Comparison of ENCODE assay signal across 8 cellular contexts in genomic region chr4:185425600-185426352, GRCh38. TPM values are rescaled to one million over a fixed set of nuclear protein-coding genes. Genes with fewer than 3 reads are reported as not detected.
A peak's percentile ranks its signal among the peaks of the same experiment; 100 is the strongest.
DNase-seq lines count a peak whose midpoint lies in the region; ATAC-seq and TF ChIP-seq lines count a peak whose summit lies in the region.

A gene with protein sequence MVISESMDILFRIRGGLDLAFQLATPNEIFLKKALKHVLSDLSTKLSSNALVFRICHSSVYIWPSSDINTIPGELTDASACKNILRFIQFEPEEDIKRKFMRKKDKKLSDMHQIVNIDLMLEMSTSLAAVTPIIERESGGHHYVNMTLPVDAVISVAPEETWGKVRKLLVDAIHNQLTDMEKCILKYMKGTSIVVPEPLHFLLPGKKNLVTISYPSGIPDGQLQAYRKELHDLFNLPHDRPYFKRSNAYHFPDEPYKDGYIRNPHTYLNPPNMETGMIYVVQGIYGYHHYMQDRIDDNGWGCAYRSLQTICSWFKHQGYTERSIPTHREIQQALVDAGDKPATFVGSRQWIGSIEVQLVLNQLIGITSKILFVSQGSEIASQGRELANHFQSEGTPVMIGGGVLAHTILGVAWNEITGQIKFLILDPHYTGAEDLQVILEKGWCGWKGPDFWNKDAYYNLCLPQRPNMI (minus strand): TSS chr4:185425964. CDS start chr4:185425868, 96 bp downstream.

- peak within 1 kb of the TSS; percentile 40 for H2BK120ac ChIP-seq in H9 (ENCODE audit: low read depth, low read length, poor library complexity, severe bottlenecking)

- H3K23me2 ChIP-seq in H9 (ENCODE audit: insufficient read length, low read depth, low read length, poor library complexity, severe bottlenecking), result peaks cover 5% of the 10 kb centered on the region

- no peaks in the 10 kb centered on the region; a peak in 1 of 5 replicates for H3K9me3 Mint-ChIP-seq in H9
- H3K9me3 Mint-ChIP-seq in stimulated activated naive CD8-positive, alpha-beta T cell treated with anti-CD3 and anti-CD28 coated beads, Interleukin-15, amount 100 ng/mL, for 72 hours, result no peaks in the 10 kb centered on the region

- no peak within 1 kb of the TSS for H3T11ph ChIP-seq in H9 (ENCODE audit: low read length)

- H4K5ac ChIP-seq in H9 (ENCODE audit: insufficient read length, low read depth, low read length), result peak within 1 kb of the TSS; percentile 23

- in situ Hi-C loops in G401 (cut with HindIII; ENCODE audit: low sequenced_read_pairs), result no loop called here

- H3K56ac ChIP-seq in H9 (ENCODE audit: insufficient read length, low read depth, low read length), result peak within 1 kb of the TSS; percentile 57

- H3K4me1 ChIP-seq in H9 (ENCODE audit: insufficient read depth, low read length), result no peaks in the 10 kb centered on the region; the same call in 1 of the 2 replicates

- H4K20me1 ChIP-seq in H9 (ENCODE audit: control insufficient read depth, insufficient read depth, insufficient read length), result no peaks in the 10 kb centered on the region
- no peaks in the 10 kb centered on the region for H4K20me1 ChIP-seq in neural cell (ENCODE audit: insufficient read depth)

- H3K79me1 ChIP-seq in H9 (ENCODE audit: insufficient read depth, low read depth, low read length, poor library complexity, severe bottlenecking), result peaks cover 2% of the 10 kb centered on the region

- H3K79me2 ChIP-seq in H9 (ENCODE audit: insufficient read depth, low read length) (no peaks in the 10 kb centered on the region), neural cell (replicated peaks; ENCODE audit: insufficient read depth, low read length) (peaks cover 29% of the 10 kb centered on the region)

- peak; percentile 96 for ATAC-seq in stimulated activated naive CD8-positive, alpha-beta T cell treated with anti-CD3 and anti-CD28 coated beads, Interleukin-15, amount 100 ng/mL, for 72 hours

- no peak within 1 kb of the TSS for H3K23ac ChIP-seq in H9 (ENCODE audit: insufficient read length, low read depth, low read length)

- no peaks in the 10 kb centered on the region for H3K9me2 ChIP-seq in neural cell (ENCODE audit: insufficient read depth, low read length)

- peak within 1 kb of the TSS; percentile 94 for H3K9ac ChIP-seq in H9 (ENCODE audit: extremely low read depth, insufficient read length, low read length)
- H3K9ac ChIP-seq in neural cell (ENCODE audit: low read length), result peak within 1 kb of the TSS; percentile 81

- no peaks in the 10 kb centered on the region for H3K27me3 ChIP-seq in H9 (ENCODE audit: insufficient read depth, low read length)
- no peaks in the 10 kb centered on the region for H3K27me3 ChIP-seq in neural cell (ENCODE audit: insufficient read depth, low read depth, low read length)

- H2BK20ac ChIP-seq in H9 (ENCODE audit: low read depth, low read length, poor library complexity, severe bottlenecking), result no peak within 1 kb of the TSS

- H3K4me1 Mint-ChIP-seq in H9, result peaks cover 7 to 9% of the 10 kb centered on the region in 2 experiments
- H3K4me1 Mint-ChIP-seq in stimulated activated naive CD8-positive, alpha-beta T cell treated with anti-CD3 and anti-CD28 coated beads, Interleukin-15, amount 100 ng/mL, for 72 hours, result peaks cover 42% of the 10 kb centered on the region

- H2BK15ac ChIP-seq in H9 (ENCODE audit: low read depth, low read length), result no peak within 1 kb of the TSS

- no peak within 1 kb of the TSS for H4K91ac ChIP-seq in H9 (ENCODE audit: insufficient read length, low read depth, low read length)

- peak within 1 kb of the TSS; percentile 32 for H2BK5ac ChIP-seq in H9 (ENCODE audit: insufficient read length, low read length)

- H3F3A ChIP-seq in neural cell (ENCODE audit: insufficient read depth, low read length, poor library complexity, severe bottlenecking), result no peaks in the 10 kb centered on the region

- DNase-seq in G401 (ENCODE audit: low spot score) (peak; percentile 88), H9 (peak; percentile 88), M059J (ENCODE audit: low read depth) (peak; percentile 80), SHP77 treated with DMSO at 0.1 percent for 48 hours (lab: John Stamatoyannopoulos, UW) (peak; percentile 58), activated gamma-delta T cell treated with Interleukin-2 at 50 U/mL for 16 hours (peak; percentile 89), foreskin fibroblast (peak; percentile 74 to 91)
- DNase-seq in stimulated activated naive CD8-positive, alpha-beta T cell treated with anti-CD3 and anti-CD28 coated beads, Interleukin-15, amount 100 ng/mL, for 72 hours, result peak; percentile 90

- no peak within 1 kb of the TSS; the same call in 1 of the 2 replicates for H3K4ac ChIP-seq in H9 (ENCODE audit: low read depth, low read length)

- H3K27ac Mint-ChIP-seq in H9, result peak within 1 kb of the TSS; percentile 99 to 100 (median 99)
- H3K27ac Mint-ChIP-seq in stimulated activated naive CD8-positive, alpha-beta T cell treated with anti-CD3 and anti-CD28 coated beads, Interleukin-15, amount 100 ng/mL, for 72 hours, result peak within 1 kb of the TSS; percentile 99 to 100

- TF ChIP-seq CTCF in H9 (conservative IDR thresholded peaks at IDR 0.05), result no peak
- TF ChIP-seq CTCF in foreskin fibroblast (IDR thresholded peaks at IDR 0.05; ENCODE audit: low read depth, low read length), result no peak
- peak; percentile 45 for TF ChIP-seq CTCF in neural cell (IDR thresholded peaks at IDR 0.05; ENCODE audit: poor library complexity, severe bottlenecking)

- no peak within 1 kb of the TSS for H3K27ac ChIP-seq in H9 (ENCODE audit: insufficient read length, low read depth, low read length)
- peak within 1 kb of the TSS; percentile 87 for H3K27ac ChIP-seq in neural cell (ENCODE audit: low read length)

- H3K14ac ChIP-seq in H9 (ENCODE audit: insufficient read depth, low read length), result peak within 1 kb of the TSS; percentile 99

- no peak for TF ChIP-seq RAD21 in neural cell (conservative IDR thresholded peaks at IDR 0.05)

- no peaks in the 10 kb centered on the region for H3K9me3 ChIP-seq in H9 (ENCODE audit: control insufficient read depth, low read depth, low read length)
- no peaks in the 10 kb centered on the region for H3K9me3 ChIP-seq in neural cell (ENCODE audit: low read length)

- H3K36me3 ChIP-seq in neural cell (ENCODE audit: insufficient read depth, low read length), result no peaks in the 10 kb centered on the region

- WGBS in H9 (ENCODE audit: extremely low coverage, insufficient read length, low lambda C conversion rate), result no CpG with 5 or more reads among the region's 67 CpGs

- no peak within 1 kb of the TSS for H2BK12ac ChIP-seq in H9 (ENCODE audit: insufficient read length, low read depth, low read length)

- H3K4me2 ChIP-seq in H9 (ENCODE audit: insufficient read depth, insufficient read length, low read length), result peak within 1 kb of the TSS; percentile 52
- peak within 1 kb of the TSS; percentile 84 for H3K4me2 ChIP-seq in neural cell (ENCODE audit: low read length)

- no peak within 1 kb of the TSS for H2AFZ ChIP-seq in H9 (ENCODE audit: low read length)
- H2AFZ ChIP-seq in neural cell (ENCODE audit: low read depth, low read length), result peak within 1 kb of the TSS; percentile 83

- H3K36me3 Mint-ChIP-seq in H9 (ENCODE audit: insufficient read depth in 1 of 3, low read depth in 3 of 3), result peaks cover 3 to 12% (median 11%) of the 10 kb centered on the region in 3 experiments; a peak in 5 of 7 replicates

- H3K4me3 ChIP-seq in foreskin fibroblast (ENCODE audit: low read depth in 1 of 2, low read length in 2 of 2), result peak within 1 kb of the TSS; percentile 73 to 84
- H3K4me3 ChIP-seq in neural cell (ENCODE audit: low read length), result peak within 1 kb of the TSS; percentile 79

- no peak within 1 kb of the TSS for H2AK5ac ChIP-seq in H9 (ENCODE audit: insufficient read length, low read length)

- peak within 1 kb of the TSS; percentile 88 to 92 for H3K4me3 Mint-ChIP-seq in H9
- H3K4me3 Mint-ChIP-seq in stimulated activated naive CD8-positive, alpha-beta T cell treated with anti-CD3 and anti-CD28 coated beads, Interleukin-15, amount 100 ng/mL, for 72 hours, result peak within 1 kb of the TSS; percentile 87 to 90

- peak within 1 kb of the TSS; percentile 99 for H3K18ac ChIP-seq in H9 (ENCODE audit: insufficient read length, low read depth, low read length)

- no peak within 1 kb of the TSS for H4K8ac ChIP-seq in H9 (replicated peaks; ENCODE audit: insufficient read length, low read depth, low read length)

- H3K27me3 Mint-ChIP-seq in H9 (ENCODE audit: low read depth), result no peaks in the 10 kb centered on the region
- no peaks in the 10 kb centered on the region for H3K27me3 Mint-ChIP-seq in stimulated activated naive CD8-positive, alpha-beta T cell treated with anti-CD3 and anti-CD28 coated beads, Interleukin-15, amount 100 ng/mL, for 72 hours

- TF ChIP-seq EP300 in neural cell (conservative IDR thresholded peaks at IDR 0.05; ENCODE audit: poor library complexity, severe bottlenecking), result peak; percentile 87

TF ChIP-seq in neural cell, 6 proteins besides CTCF, POLR2A, EP300 and RAD21 (continues in another document):
- TF ChIP-seq MXI1 (conservative IDR thresholded peaks at IDR 0.05; ENCODE audit: poor library complexity, severe bottlenecking), result peak; percentile 97
- peak; percentile 78 for TF ChIP-seq POLR2AphosphoS5 (IDR thresholded peaks at IDR 0.05)
- TF ChIP-seq, protein P1, sequence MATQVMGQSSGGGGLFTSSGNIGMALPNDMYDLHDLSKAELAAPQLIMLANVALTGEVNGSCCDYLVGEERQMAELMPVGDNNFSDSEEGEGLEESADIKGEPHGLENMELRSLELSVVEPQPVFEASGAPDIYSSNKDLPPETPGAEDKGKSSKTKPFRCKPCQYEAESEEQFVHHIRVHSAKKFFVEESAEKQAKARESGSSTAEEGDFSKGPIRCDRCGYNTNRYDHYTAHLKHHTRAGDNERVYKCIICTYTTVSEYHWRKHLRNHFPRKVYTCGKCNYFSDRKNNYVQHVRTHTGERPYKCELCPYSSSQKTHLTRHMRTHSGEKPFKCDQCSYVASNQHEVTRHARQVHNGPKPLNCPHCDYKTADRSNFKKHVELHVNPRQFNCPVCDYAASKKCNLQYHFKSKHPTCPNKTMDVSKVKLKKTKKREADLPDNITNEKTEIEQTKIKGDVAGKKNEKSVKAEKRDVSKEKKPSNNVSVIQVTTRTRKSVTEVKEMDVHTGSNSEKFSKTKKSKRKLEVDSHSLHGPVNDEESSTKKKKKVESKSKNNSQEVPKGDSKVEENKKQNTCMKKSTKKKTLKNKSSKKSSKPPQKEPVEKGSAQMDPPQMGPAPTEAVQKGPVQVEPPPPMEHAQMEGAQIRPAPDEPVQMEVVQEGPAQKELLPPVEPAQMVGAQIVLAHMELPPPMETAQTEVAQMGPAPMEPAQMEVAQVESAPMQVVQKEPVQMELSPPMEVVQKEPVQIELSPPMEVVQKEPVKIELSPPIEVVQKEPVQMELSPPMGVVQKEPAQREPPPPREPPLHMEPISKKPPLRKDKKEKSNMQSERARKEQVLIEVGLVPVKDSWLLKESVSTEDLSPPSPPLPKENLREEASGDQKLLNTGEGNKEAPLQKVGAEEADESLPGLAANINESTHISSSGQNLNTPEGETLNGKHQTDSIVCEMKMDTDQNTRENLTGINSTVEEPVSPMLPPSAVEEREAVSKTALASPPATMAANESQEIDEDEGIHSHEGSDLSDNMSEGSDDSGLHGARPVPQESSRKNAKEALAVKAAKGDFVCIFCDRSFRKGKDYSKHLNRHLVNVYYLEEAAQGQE (IDR thresholded peaks at IDR 0.05; ENCODE audit: borderline replicate concordance), result peak; percentile 47

RNA-seq across cellular contexts. Expression of the gene that starts here (rescaled TPM):
- 28.7 and 55.8 TPM in 2 replicates for total RNA-seq in G401 (2014; rRNA removed; shearing (Covaris generic))
- total RNA-seq in H9 (2021), result 37.1 and 41.1 TPM in 2 replicates
- 27.2 TPM in 2 replicates for total RNA-seq in M059J (2014; rRNA removed; shearing (Covaris generic))
- polyA plus RNA-seq in neural cell, result 38.9 and 39.7 TPM in 2 replicates
- polyA minus RNA-seq in neural cell, result 51.2 and 51.9 TPM in 2 replicates
